ENCODE assay signal across 8 cellular contexts in genomic region chr6:89828988-89829590, GRCh38. TPM values are rescaled to one million over a fixed set of nuclear protein-coding genes. Genes with fewer than 3 reads are reported as not detected.
DNase-seq lines count a peak whose midpoint lies in the region; ATAC-seq and TF ChIP-seq lines count a peak whose summit lies in the region.

No MANE protein-coding gene starts in this region.

- H3K9me3 ChIP-seq in endodermal cell (ENCODE audit: control insufficient read depth, low read length), result no peaks in the 10 kb centered on the region

- peaks cover 11% of the 10 kb centered on the region for H3K4me1 Mint-ChIP-seq in endodermal cell
- peaks cover 10 to 38% (median 35%) of the 10 kb centered on the region in 4 donors for H3K4me1 Mint-ChIP-seq in naive thymus-derived CD8-positive, alpha-beta T cell

- H3K4me3 Mint-ChIP-seq in endodermal cell, result peak overlapping the region; percentile 96
- peak overlapping the region; percentile 95 to 99 (median 98) for H3K4me3 Mint-ChIP-seq in naive thymus-derived CD8-positive, alpha-beta T cell

- no peaks in the 10 kb centered on the region for H3K27me3 Mint-ChIP-seq in endodermal cell (ENCODE audit: insufficient read depth)
- no peaks in the 10 kb centered on the region for H3K27me3 Mint-ChIP-seq in naive thymus-derived CD8-positive, alpha-beta T cell

- H3K4me3 ChIP-seq in endodermal cell (ENCODE audit: low read length), result peak overlapping the region; percentile 87

- POLR2A ChIA-PET in naive thymus-derived CD8-positive, alpha-beta T cell (lab: Charles Lee), result interaction anchor here (0.7 to 2.9 kb wide), 10 partner anchors 9 to 750 kb away, joined by 3 to 79 read pairs (median 4); partner anchors contain the start of gene MDN1

- peak; percentile 33 for DNase-seq in GDM1 (lab: John Stamatoyannopoulos, UW)
- peak; percentile 21 for DNase-seq in T follicular helper cell (ENCODE audit: low read depth)
- DNase-seq in endodermal cell, result peak; percentile 65
- DNase-seq in naive thymus-derived CD8-positive, alpha-beta T cell, result peak in 1 of 10 donors; percentile 68
- no peak for DNase-seq in central memory CD4-positive, alpha-beta T cell
- no peak for DNase-seq in T1000 (lab: John Stamatoyannopoulos, UW)

- TF ChIP-seq CTCF in endodermal cell (conservative IDR thresholded peaks at IDR 0.05), result no peak

- H3K36me3 Mint-ChIP-seq in endodermal cell (ENCODE audit: low read depth), result peaks cover 26% of the 10 kb centered on the region
- peaks cover 0 to 25% (median 9%) of the 10 kb centered on the region in 3 donors for H3K36me3 Mint-ChIP-seq in naive thymus-derived CD8-positive, alpha-beta T cell

- 32 to 47% methylated on average over 14 to 22 of the region's 22 CpGs for WGBS in endodermal cell (ENCODE audit: insufficient coverage in 1 of 2, insufficient read length in 1 of 2), 2 experiments

- ATAC-seq in GM21423 (IDR thresholded peaks at IDR 0.05; ENCODE audit: unreplicated experiment) (peak; percentile 41), HG03571 (IDR thresholded peaks at IDR 0.05; ENCODE audit: unreplicated experiment) (peak; percentile 31)
- peak; percentile 53 to 55 for ATAC-seq in naive thymus-derived CD8-positive, alpha-beta T cell

- H3K27ac Mint-ChIP-seq in endodermal cell, result peak overlapping the region; percentile 94
- peak overlapping the region; percentile 58 to 97 (median 96) for H3K27ac Mint-ChIP-seq in naive thymus-derived CD8-positive, alpha-beta T cell

- no peaks in the 10 kb centered on the region for H3K4me1 ChIP-seq in endodermal cell (ENCODE audit: control insufficient read depth, insufficient read depth, low read length)

- H3K27me3 ChIP-seq in endodermal cell (ENCODE audit: control insufficient read depth, insufficient read depth, low read length, poor library complexity, severe bottlenecking), result no peaks in the 10 kb centered on the region

- peaks cover 23% of the 10 kb centered on the region for H3K36me3 ChIP-seq in endodermal cell (ENCODE audit: control insufficient read depth, insufficient read depth, low read length)

- no peak overlapping the region for H3K27ac ChIP-seq in endodermal cell (ENCODE audit: low read depth, low read length)

- peak overlapping the region; percentile 46 for H3K9ac ChIP-seq in endodermal cell (ENCODE audit: extremely low read depth, low read length, poor library complexity, severe bottlenecking)

- no peaks in the 10 kb centered on the region for H3K9me3 Mint-ChIP-seq in endodermal cell
- no peaks in the 10 kb centered on the region for H3K9me3 Mint-ChIP-seq in naive thymus-derived CD8-positive, alpha-beta T cell

RNA-seq across cellular contexts. Expression of gene CASP8AP2, which starts 0.6 kb away (rescaled TPM):
- total RNA-seq in endodermal cell, result 10 to 100 TPM; 31.1 to 40.0 TPM
- 25.0 TPM for polyA plus RNA-seq in endodermal cell (2013, experiment 1 of 2)
- polyA plus RNA-seq in endodermal cell (2013, experiment 2 of 2), result 27.0 TPM
- total RNA-seq in naive thymus-derived CD8-positive, alpha-beta T cell, result 10 to 100 TPM; 51.2 to 54.4 TPM
- polyA plus RNA-seq in naive thymus-derived CD8-positive, alpha-beta T cell, result 10 to 100 TPM; 37.7 to 47.0 (median 42.5) TPM

RNA-seq across cellular contexts. Expression of gene MDN1, which starts 9.5 kb away (rescaled TPM):
- 100 to 1,000 TPM in 1 of 2 donors, 10 to 100 TPM in 1; 85.4 to 145 TPM for total RNA-seq in endodermal cell
- polyA plus RNA-seq in endodermal cell (2013, experiment 1 of 2), result 24.9 TPM
- polyA plus RNA-seq in endodermal cell (2013, experiment 2 of 2), result 23.9 TPM
- 10 to 100 TPM; 60.7 to 62.5 TPM for total RNA-seq in naive thymus-derived CD8-positive, alpha-beta T cell
- polyA plus RNA-seq in naive thymus-derived CD8-positive, alpha-beta T cell, result 10 to 100 TPM in 1 of 3 donors, 1 to 10 TPM in 2; 3.4 to 10.2 (median 5.0) TPM

Comparison
In these comparisons a context has a peak if more than half of its experiments do, and no peak if none do; other contexts are left out.
1. DNase-seq: peak in GDM1 (single experiment), T follicular helper cell (single experiment) and endodermal cell (single experiment); none in central memory CD4-positive, alpha-beta T cell (single experiment) and T1000 (single experiment).
2. Peak in every context shown above with its lines, with median percentiles within 50 percentile points of each other: ATAC-seq.